ENCODE assay signal across 8 cellular contexts in genomic region chr12:91182664-91183455, GRCh38. TPM values are rescaled to one million over a fixed set of nuclear protein-coding genes. Genes with fewer than 3 reads are reported as not detected.
DNase-seq lines count a peak whose midpoint lies in the region; FAIRE-seq and TF ChIP-seq lines count a peak whose summit lies in the region.
"Had no signal": no experiment of that assay in that cellular context is flagged by ENCODE, and none has a peak within 500 bp of the region (broad histone marks: within the 10 kb centered on the region; RNA-seq: fewer than 3 reads in every experiment).

Gene DCN, minus strand, starts transcription at chr12:91182817. Its CDS starts 4,265 bp downstream, at chr12:91178552.

- 34 to 44% (median 42%) methylated on average over 4 of the region's 4 CpGs for WGBS in adrenal gland, 4 donors
- WGBS in urinary bladder, result 23% methylated on average over 4 of the region's 4 CpGs

- no peaks in the 10 kb centered on the region for H3K27me3 Mint-ChIP-seq in neural progenitor cell (ENCODE audit: insufficient read depth, low read depth)

- peak within 1 kb of the TSS; percentile 46 for H3K4me3 Mint-ChIP-seq in neural progenitor cell

- in situ Hi-C loops in KBM-7 (cut with MboI; ENCODE audit: low pct_unique_long_range_greater_than_20kb, low sequenced_read_pairs), result no loop called here

- peak in 1 of 2 donors; percentile 26 for TF ChIP-seq POLR2A in adrenal gland (IDR thresholded peaks at IDR 0.05)

- no peaks in the 10 kb centered on the region for H3K9me3 Mint-ChIP-seq in neural progenitor cell

- no peaks in the 10 kb centered on the region for H4K20me1 ChIP-seq in neural progenitor cell (ENCODE audit: low read depth)

- H3K9ac ChIP-seq in neural progenitor cell, result no peak within 1 kb of the TSS

- no peak within 1 kb of the TSS for H3K4me2 ChIP-seq in neural progenitor cell

- H3K27ac ChIP-seq in adrenal gland (peak within 1 kb of the TSS; percentile 37 to 76 (median 60)), neural progenitor cell (no peak within 1 kb of the TSS), urinary bladder (ENCODE audit: low read depth) (peak within 1 kb of the TSS; percentile 73)

- H3K27me3 ChIP-seq in adrenal gland (no peaks in the 10 kb centered on the region), neural progenitor cell (no peaks in the 10 kb centered on the region)

- no peaks in the 10 kb centered on the region for H3F3A ChIP-seq in neural progenitor cell (ENCODE audit: low read depth)

- DNase-seq in adrenal gland, result no peak
- no peak for DNase-seq in frontal cortex (ENCODE audit: low spot score in 2 of 2)
- DNase-seq in neural progenitor cell (ENCODE audit: low spot score), result no peak
- DNase-seq in COR-L47 (lab: John Stamatoyannopoulos, UW), result no peak
- DNase-seq in cerebellar nuclear complex (lab: John Stamatoyannopoulos, UW), result no peak
- DNase-seq in KBM-7, result no peak
- DNase-seq: NCI-H2171 had no signal

- TF ChIP-seq CTCF in adrenal gland (IDR thresholded peaks at IDR 0.05) (no peak), neural progenitor cell (IDR thresholded peaks at IDR 0.05) (no peak)

- H3K4me3 ChIP-seq in adrenal gland (peak within 1 kb of the TSS in 2 of 4 donors; percentile 2 to 57), neural progenitor cell (no peak within 1 kb of the TSS), urinary bladder (ENCODE audit: low read depth, low read length) (peak within 1 kb of the TSS; percentile 50)

- H2AFZ ChIP-seq in neural progenitor cell (replicated peaks), result no peak within 1 kb of the TSS

- intact Hi-C loops in adrenal gland (cut with DNase I), result no loop called here

- no peaks in the 10 kb centered on the region for H3K9me3 ChIP-seq in adrenal gland (replicated peaks in 1 of 3)
- H3K9me3 ChIP-seq in neural progenitor cell (ENCODE audit: low read depth), result no peaks in the 10 kb centered on the region

- no peak for FAIRE-seq in frontal cortex (lab: Jason Lieb, UNC)

- no peaks in the 10 kb centered on the region for H3K79me2 ChIP-seq in neural progenitor cell (ENCODE audit: low read depth)

- H3K4me1 ChIP-seq in adrenal gland (replicated peaks in 1 of 2) (no peaks in the 10 kb centered on the region), neural progenitor cell (no peaks in the 10 kb centered on the region), urinary bladder (ENCODE audit: insufficient read depth) (no peaks in the 10 kb centered on the region)

- H3K27ac Mint-ChIP-seq in neural progenitor cell, result no peak within 1 kb of the TSS

- H3K4me1 Mint-ChIP-seq in neural progenitor cell, result peaks cover 15% of the 10 kb centered on the region

- H3K36me3 ChIP-seq in adrenal gland (replicated peaks in 1 of 2) (no peaks in the 10 kb centered on the region), neural progenitor cell (no peaks in the 10 kb centered on the region), urinary bladder (ENCODE audit: insufficient read depth) (no peaks in the 10 kb centered on the region)

- no peaks in the 10 kb centered on the region for H3K36me3 Mint-ChIP-seq in neural progenitor cell

RNA-seq across cellular contexts. Expression of gene DCN, which starts in this region (rescaled TPM):
- 1,000 to 10,000 TPM in 5 of 8 donors, 100 to 1,000 TPM in 3; 609 to 2,358 (median 1,256) TPM for total RNA-seq in adrenal gland
- polyA plus RNA-seq in adrenal gland, result 100 to 1,000 TPM; 491 to 572 (median 508) TPM
- 41.6 TPM for total RNA-seq in frontal cortex
- not detected in 2 replicates for total RNA-seq in neural progenitor cell (ENCODE audit: low replicate concordance)
- total RNA-seq in urinary bladder, result 3,503 TPM
- polyA plus RNA-seq in urinary bladder, result 2,925 TPM

Comparison
In these comparisons a context has a peak if more than half of its experiments do, and no peak if none do; other contexts are left out.
1. RNA of gene DCN (total RNA-seq): 3,503 TPM in urinary bladder (single experiment), 609 to 2,358 TPM in adrenal gland and 41.6 TPM in frontal cortex (single experiment); not detected in neural progenitor cell; every median in the first group is over 10 times any median in the second.
2. RNA of gene DCN (total RNA-seq): 3,503 TPM in urinary bladder (single experiment) and 609 to 2,358 TPM in adrenal gland; 41.6 TPM in frontal cortex (single experiment); every median in the first group is over 10 times any median in the second.